8 cellular contexts compared by ENCODE assay signal in the genomic region with DNA sequence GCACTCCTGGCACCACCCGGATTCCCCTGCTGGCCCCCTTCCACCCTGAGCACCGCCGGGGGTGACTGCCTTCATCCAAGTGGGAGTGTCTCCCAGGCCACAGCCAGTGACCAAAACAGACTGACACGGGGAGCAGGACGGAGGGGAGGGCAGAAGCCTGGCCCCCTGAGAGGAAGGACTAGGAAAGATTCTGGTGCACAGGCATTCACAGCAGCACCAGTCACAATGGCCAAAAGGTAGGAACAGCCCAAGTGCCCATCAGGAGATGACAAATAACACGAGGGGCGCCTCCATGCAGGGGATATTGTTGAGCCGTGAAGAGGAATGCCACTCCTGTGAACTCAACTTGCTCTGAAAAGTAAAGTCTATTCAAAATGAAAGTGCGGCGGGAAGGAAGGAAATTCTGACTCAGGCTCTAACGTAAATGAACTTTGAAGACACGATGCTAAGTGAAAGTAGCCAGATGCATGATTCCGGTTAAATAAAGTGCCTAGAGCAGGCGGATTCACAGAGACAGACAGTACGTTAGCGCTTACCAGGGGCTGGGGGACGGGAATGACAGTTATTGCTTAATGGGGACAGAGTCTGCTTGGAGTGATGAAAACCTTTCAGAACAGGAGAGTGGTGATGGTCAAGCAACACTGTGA.
DNase-seq lines count a peak whose midpoint lies in the region; ATAC-seq lines count a peak whose summit lies in the region.

No MANE protein-coding gene starts in this region.

- peaks cover 0 to 3% (median 0%) of the 10 kb centered on the region in 8 donors for H3K9me3 Mint-ChIP-seq in CD4-positive, alpha-beta memory T cell
- H3K9me3 Mint-ChIP-seq in activated T-cell treated with anti-CD3 and anti-CD28 coated beads, Interleukin-2, amount 50 U/mL, for 72 hours: no peaks in the 10 kb centered on the region

- ATAC-seq in GM21576 (IDR thresholded peaks at IDR 0.05; ENCODE audit: unreplicated experiment): peak; percentile 83
- ATAC-seq in activated T-cell treated with anti-CD3 and anti-CD28 coated beads, Interleukin-2, amount 50 U/mL, for 72 hours (replicated peaks in 1 of 2): peak; percentile 92 to 93
- peak; percentile 71 for ATAC-seq in Right ventricle myocardium superior (ENCODE audit: poor library complexity)

- H3K36me3 Mint-ChIP-seq in CD4-positive, alpha-beta memory T cell: no peaks in the 10 kb centered on the region
- no peaks in the 10 kb centered on the region for H3K36me3 Mint-ChIP-seq in activated T-cell treated with anti-CD3 and anti-CD28 coated beads, Interleukin-2, amount 50 U/mL, for 72 hours (ENCODE audit: insufficient read depth in 2 of 2)

- peaks cover 17% of the 10 kb centered on the region for H3K4me1 ChIP-seq in CD4-positive, alpha-beta memory T cell (ENCODE audit: insufficient read depth, low read length)

- no peaks in the 10 kb centered on the region for H3K27me3 Mint-ChIP-seq in CD4-positive, alpha-beta memory T cell
- peaks cover 6% of the 10 kb centered on the region for H3K27me3 Mint-ChIP-seq in activated T-cell treated with anti-CD3 and anti-CD28 coated beads, Interleukin-2, amount 50 U/mL, for 72 hours (ENCODE audit: low read depth)

- DNase-seq in CD4-positive, alpha-beta memory T cell: peak; percentile 52 to 76 (median 64)
- DNase-seq in MV-4-11 (lab: John Stamatoyannopoulos, UW) (peak; percentile 97), Right ventricle myocardium superior (no peak), NCI-H2196 treated with DMSO at 0.1 percent for 48 hours (lab: John Stamatoyannopoulos, UW; ENCODE audit: unreplicated experiment) (no peak), NCI-H510A treated with DMSO at 0.1 percent for 48 hours (lab: John Stamatoyannopoulos, UW) (no peak)
- DNase-seq in activated T-cell treated with anti-CD3 and anti-CD28 coated beads, Interleukin-2, amount 50 U/mL, for 72 hours: peak; percentile 74 to 80
- DNase-seq in stimulated activated CD4-positive, alpha-beta T cell treated with anti-CD3 and anti-CD28 coated beads, Interleukin-12 subunit alpha, Interleukin-12 subunit beta, amount 100 ng/mL, for 4 hours: peak; percentile 43

- peak overlapping the region; percentile 25 for H3K27ac ChIP-seq in CD4-positive, alpha-beta memory T cell (ENCODE audit: low read depth, low read length)

- CTCF ChIA-PET in CD4-positive, alpha-beta memory T cell (lab: Charles Lee; ENCODE audit: partially characterized antibody): no interaction called here

- peaks cover 10 to 20% (median 13%) of the 10 kb centered on the region in 4 donors for H3K4me1 Mint-ChIP-seq in CD4-positive, alpha-beta memory T cell
- H3K4me1 Mint-ChIP-seq in activated T-cell treated with anti-CD3 and anti-CD28 coated beads, Interleukin-2, amount 50 U/mL, for 72 hours (ENCODE audit: low read depth): peaks cover 30% of the 10 kb centered on the region

- no peaks in the 10 kb centered on the region for H3K27me3 ChIP-seq in CD4-positive, alpha-beta memory T cell (ENCODE audit: insufficient read depth, low read length)

- peak overlapping the region; percentile 75 to 95 (median 83) for H3K4me3 Mint-ChIP-seq in CD4-positive, alpha-beta memory T cell
- peak overlapping the region; percentile 66 to 72 for H3K4me3 Mint-ChIP-seq in activated T-cell treated with anti-CD3 and anti-CD28 coated beads, Interleukin-2, amount 50 U/mL, for 72 hours

- H3K9me3 ChIP-seq in CD4-positive, alpha-beta memory T cell (ENCODE audit: control insufficient read depth in 1 of 2, low read length in 2 of 2): no peaks in the 10 kb centered on the region

- H3K4me3 ChIP-seq in CD4-positive, alpha-beta memory T cell (ENCODE audit: low read length in 2 of 2): peak overlapping the region; percentile 20 to 54

- H3K27ac Mint-ChIP-seq in CD4-positive, alpha-beta memory T cell: peak overlapping the region; percentile 77 to 93 (median 86)
- H3K27ac Mint-ChIP-seq in activated T-cell treated with anti-CD3 and anti-CD28 coated beads, Interleukin-2, amount 50 U/mL, for 72 hours: peak overlapping the region; percentile 61

- no peaks in the 10 kb centered on the region for H3K36me3 ChIP-seq in CD4-positive, alpha-beta memory T cell (ENCODE audit: insufficient read depth, low read length)

- intact Hi-C loops in CD4-positive, alpha-beta memory T cell (cut with micrococcal nuclease): loop anchor here (10.0 kb wide), 2 partner anchors 109 to 149 kb away; a partner anchor contains a TSS
- intact Hi-C loops in Right ventricle myocardium superior (cut with DNase I): no loop called here

- POLR2A ChIA-PET in CD4-positive, alpha-beta memory T cell (lab: Charles Lee; ENCODE audit: partially characterized antibody): no interaction called here

Comparison
In these comparisons a context has a peak if more than half of its experiments do, and no peak if none do; other contexts are left out.
1. DNase-seq: peak in CD4-positive, alpha-beta memory T cell (5 of 5), MV-4-11 (single experiment), activated T-cell treated with anti-CD3 and anti-CD28 coated beads, Interleukin-2, amount 50 U/mL, for 72 hours (2 of 2) and stimulated activated CD4-positive, alpha-beta T cell treated with anti-CD3 and anti-CD28 coated beads, Interleukin-12 subunit alpha, Interleukin-12 subunit beta, amount 100 ng/mL, for 4 hours (single experiment); none in Right ventricle myocardium superior (single experiment), NCI-H2196 treated with DMSO at 0.1 percent for 48 hours (single experiment) and NCI-H510A treated with DMSO at 0.1 percent for 48 hours (single experiment).
2. Peak in every context shown above with its lines, with median percentiles within 50 percentile points of each other: ATAC-seq.